25 cellular contexts compared by ENCODE assay signal in genomic region chr10:121442086-121442485, GRCh38.
DNase-seq lines count a peak whose midpoint lies in the region; ATAC-seq and TF ChIP-seq lines count a peak whose summit lies in the region.
"Had no signal": no experiment of that assay in that cellular context is flagged by ENCODE, and none has a peak within 500 bp of the region (broad histone marks: within the 10 kb centered on the region; RNA-seq: fewer than 3 reads in every experiment).

No MANE protein-coding gene starts in this region.

- H3K36me3 Mint-ChIP-seq in stimulated activated memory B cell treated with anti-CD40 and anti-IgM and Interleukin-4, amounts not matched to agents 10 μg/mL and 1 μg/mL and 100 μg/mL, for 72 hours = no peaks in the 10 kb centered on the region
- H3K36me3 Mint-ChIP-seq: CD8-positive, alpha-beta T cell had no signal

- H3K9me3 ChIP-seq in BE2C = no peaks in the 10 kb centered on the region
- H3K9me3 ChIP-seq: MG63, SJCRH30 had no signal

- ATAC-seq in stimulated activated memory B cell treated with anti-CD40 and anti-IgM and Interleukin-4, amounts not matched to agents 10 μg/mL and 1 μg/mL and 100 μg/mL, for 72 hours = peak; percentile 18
- ATAC-seq in HG03469 (IDR thresholded peaks at IDR 0.05; ENCODE audit: unreplicated experiment) (no peak), HG03097 (IDR thresholded peaks at IDR 0.05; ENCODE audit: low FRiP score, unreplicated experiment) (no peak)
- ATAC-seq: CD8-positive, alpha-beta T cell; HepG2; K562 had no signal

- H3K4me1 Mint-ChIP-seq in stimulated activated memory B cell treated with anti-CD40 and anti-IgM and Interleukin-4, amounts not matched to agents 10 μg/mL and 1 μg/mL and 100 μg/mL, for 72 hours = no peaks in the 10 kb centered on the region

- peak overlapping the region; percentile 52 for H3K27ac ChIP-seq in caudate nucleus (ENCODE audit: low read depth, low read length)
- H3K27ac ChIP-seq: 22Rv1, HL-60, SJCRH30 had no signal

- TF ChIP-seq CTCF in BE2C (IDR thresholded peaks at IDR 0.05; ENCODE audit: low read depth, low read length) = no peak

- H3K27ac Mint-ChIP-seq in stimulated activated memory B cell treated with anti-CD40 and anti-IgM and Interleukin-4, amounts not matched to agents 10 μg/mL and 1 μg/mL and 100 μg/mL, for 72 hours = no peak overlapping the region
- H3K27ac Mint-ChIP-seq: CD8-positive, alpha-beta T cell had no signal

- H3K4me1 ChIP-seq in BE2C = peaks cover 3% of the 10 kb centered on the region
- H3K4me1 ChIP-seq: SJCRH30 had no signal

- H3K4me3 Mint-ChIP-seq in stimulated activated memory B cell treated with anti-CD40 and anti-IgM and Interleukin-4, amounts not matched to agents 10 μg/mL and 1 μg/mL and 100 μg/mL, for 72 hours = no peak overlapping the region
- H3K4me3 Mint-ChIP-seq: CD8-positive, alpha-beta T cell had no signal

- H3K9me3 Mint-ChIP-seq in stimulated activated memory B cell treated with anti-CD40 and anti-IgM and Interleukin-4, amounts not matched to agents 10 μg/mL and 1 μg/mL and 100 μg/mL, for 72 hours = no peaks in the 10 kb centered on the region
- H3K9me3 Mint-ChIP-seq: CD8-positive, alpha-beta T cell had no signal

- H3K27me3 Mint-ChIP-seq in stimulated activated memory B cell treated with anti-CD40 and anti-IgM and Interleukin-4, amounts not matched to agents 10 μg/mL and 1 μg/mL and 100 μg/mL, for 72 hours = no peaks in the 10 kb centered on the region

- no peak overlapping the region for H3K4me3 ChIP-seq in BE2C (ENCODE audit: low read depth, low read length)
- H3K4me3 ChIP-seq: K562, MG63, SJCRH30 had no signal

- H3K27me3 ChIP-seq in BE2C = no peaks in the 10 kb centered on the region
- H3K27me3 ChIP-seq: MG63, SJCRH30 had no signal

- DNase-seq in DMS 273 (lab: John Stamatoyannopoulos, UW; ENCODE audit: unreplicated experiment) (peak; percentile 53), DMS 273 treated with DMSO at 0.1 percent for 48 hours (lab: John Stamatoyannopoulos, UW) (no peak), caudate nucleus (lab: John Stamatoyannopoulos, UW) (peak in 28 of 61 donors; percentile 6 to 65 (median 19)), medulla oblongata (ENCODE audit: extremely low spot score) (peak; percentile 25), BE2C (no peak)
- DNase-seq: ACHN; Calu3; CD8-positive, alpha-beta T cell; DMS53; GF-D8; MG63; NCI-H1417; NCI-H187 treated with DMSO at 0.1 percent for 48 hours; NCI-H2107; NCI-H510A treated with DMSO at 0.1 percent for 48 hours; NCI-H774; OCI-M1; SJCRH30 had no signal

- no peaks in the 10 kb centered on the region for H3K36me3 ChIP-seq in BE2C
- H3K36me3 ChIP-seq: MG63, SJCRH30 had no signal

Comparison
In these comparisons a context has a peak if more than half of its experiments do, and no peak if none do; other contexts are left out.
1. DNase-seq: peak in DMS 273 (single experiment) and medulla oblongata (single experiment); none in DMS 273 treated with DMSO at 0.1 percent for 48 hours (single experiment) and BE2C (single experiment).